1 cellular context compared by ENCODE assay signal in genomic region chr6:34407915-34408314, GRCh38. TPM values are rescaled to one million over a fixed set of nuclear protein-coding genes. Genes with fewer than 3 reads are reported as not detected.
"Had no signal": no experiment of that assay in that cellular context is flagged by ENCODE, and none has a peak within 500 bp of the region (broad histone marks: within the 10 kb centered on the region; RNA-seq: fewer than 3 reads in every experiment).

No MANE protein-coding gene starts in this region.

RNA-seq across cellular contexts. Expression of gene PACSIN1, which starts 58.0 kb away (rescaled TPM):
- total RNA-seq: activated CD4-positive, alpha-beta T cell treated with anti-CD3 and anti-CD28 coated beads, Interleukin-2, amount 10 ng/mL, durations not matched to agents 24 days and 14 days had no signal
